In genomic region chr12:105555556-105555973, GRCh38 we compare ENCODE assay signal across 26 cellular contexts.
DNase-seq lines count a peak whose midpoint lies in the region; ATAC-seq, FAIRE-seq and TF ChIP-seq lines count a peak whose summit lies in the region.
"Had no signal": no experiment of that assay in that cellular context is flagged by ENCODE, and none has a peak within 500 bp of the region (broad histone marks: within the 10 kb centered on the region; RNA-seq: fewer than 3 reads in every experiment).

No MANE protein-coding gene starts in this region.

- CTCF ChIA-PET in MCF 10A (lab: Yijun Ruan, JAX), result interaction anchor here (0.8 kb wide), 1 partner anchor 580 kb away, joined by 4 read pairs; no protein-coding TSS in a partner anchor
- CTCF ChIA-PET in mammary epithelial cell (lab: Charles Lee; ENCODE audit: low non-redundant PET), result no interaction called here

- H3K4me3 ChIP-seq in mammary epithelial cell (replicated peaks in 1 of 3; ENCODE audit: insufficient read depth in 1 of 3, low read depth in 2 of 3, low read length in 3 of 3) (no peak overlapping the region), bronchial epithelial cell (ENCODE audit: low read depth, low read length) (no peak overlapping the region), right lobe of liver (no peak overlapping the region), testis (no peak overlapping the region), colonic mucosa (no peak overlapping the region)
- H3K4me3 ChIP-seq: GM23338, neural progenitor cell, tibial nerve had no signal

- intact Hi-C loops in MCF 10A (cut with micrococcal nuclease) (no loop called here), mammary epithelial cell (cut with micrococcal nuclease) (no loop called here), right lobe of liver (cut with DNase I) (no loop called here), testis (cut with DNase I; ENCODE audit: low total_unique reads) (no loop called here), colonic mucosa (cut with DNase I) (no loop called here)

- no peaks in the 10 kb centered on the region for H3K4me1 Mint-ChIP-seq in MCF 10A (ENCODE audit: insufficient read depth, unreplicated experiment)
- H3K4me1 Mint-ChIP-seq: CD8-positive, alpha-beta memory T cell; immature natural killer cell; stimulated activated naive CD8-positive, alpha-beta T cell treated with anti-CD3 and anti-CD28 coated beads, Interleukin-15, amount 100 ng/mL, for 72 hours had no signal

- no peak overlapping the region for H3K27ac ChIP-seq in mammary epithelial cell (ENCODE audit: insufficient read depth, low read depth, low read length)
- no peak overlapping the region for H3K27ac ChIP-seq in right lobe of liver
- no peak overlapping the region for H3K27ac ChIP-seq in testis
- no peak overlapping the region for H3K27ac ChIP-seq in colonic mucosa
- H3K27ac ChIP-seq: foreskin keratinocyte, tibial nerve had no signal

- no peak overlapping the region for H3K4me2 ChIP-seq in mammary epithelial cell (ENCODE audit: insufficient read depth, low read depth, low read length)
- H3K4me2 ChIP-seq: GM23338 had no signal

- H3K9ac ChIP-seq in mammary epithelial cell (ENCODE audit: insufficient read depth, low read length) (no peak overlapping the region), colonic mucosa (ENCODE audit: low read depth in 2 of 2, low read length in 2 of 2) (no peak overlapping the region)
- H3K9ac ChIP-seq: neural progenitor cell had no signal

- no peak for FAIRE-seq in bronchial epithelial cell (lab: Jason Lieb, UNC)

- H3K4me1 ChIP-seq in mammary epithelial cell (ENCODE audit: insufficient read depth, low read length) (no peaks in the 10 kb centered on the region), right lobe of liver (no peaks in the 10 kb centered on the region), testis (no peaks in the 10 kb centered on the region), colonic mucosa (no peaks in the 10 kb centered on the region)
- H3K4me1 ChIP-seq: foreskin keratinocyte had no signal

- no peaks in the 10 kb centered on the region for H3K36me3 Mint-ChIP-seq in MCF 10A (ENCODE audit: insufficient read depth, unreplicated experiment)
- H3K36me3 Mint-ChIP-seq: activated CD4-positive, alpha-beta memory T cell treated with anti-CD3 and anti-CD28 coated beads for 36 hours; CD8-positive, alpha-beta memory T cell; immature natural killer cell; neural progenitor cell had no signal

- H3K9me3 Mint-ChIP-seq in MCF 10A (ENCODE audit: unreplicated experiment), result no peaks in the 10 kb centered on the region
- H3K9me3 Mint-ChIP-seq: activated CD4-positive, alpha-beta memory T cell treated with anti-CD3 and anti-CD28 coated beads for 36 hours; CD8-positive, alpha-beta memory T cell; GM23338; neural progenitor cell; stimulated activated naive CD8-positive, alpha-beta T cell treated with anti-CD3 and anti-CD28 coated beads, Interleukin-15, amount 100 ng/mL, for 72 hours had no signal

- dilution Hi-C loops in mammary epithelial cell (cut with HindIII; ENCODE audit: low sequenced_read_pairs), result no loop called here

- no peaks in the 10 kb centered on the region for H3K27me3 Mint-ChIP-seq in MCF 10A (ENCODE audit: insufficient read depth, unreplicated experiment)
- H3K27me3 Mint-ChIP-seq: activated CD4-positive, alpha-beta memory T cell treated with anti-CD3 and anti-CD28 coated beads for 36 hours; stimulated activated naive CD8-positive, alpha-beta T cell treated with anti-CD3 and anti-CD28 coated beads, Interleukin-15, amount 100 ng/mL, for 72 hours had no signal

- POLR2A ChIA-PET in MCF 10A (lab: Yijun Ruan, JAX), result interaction anchor here (0.6 to 1.1 kb wide), 2 partner anchors 10 to 43 kb away, joined by 3 read pairs; no protein-coding TSS in a partner anchor

- 98% methylated on average over 4 of the region's 4 CpGs for WGBS in mammary epithelial cell (ENCODE audit: low coverage, missing lambda C conversion rate)
- 34% methylated on average over 3 of the region's 4 CpGs for WGBS in right lobe of liver (ENCODE audit: insufficient coverage, low coverage, low lambda C conversion rate, missing lambda C conversion rate)
- 65 to 68% methylated on average over 4 of the region's 4 CpGs for WGBS in testis, 2 donors

- H3K9me3 ChIP-seq in mammary epithelial cell (replicated peaks; ENCODE audit: insufficient read depth, low read length) (no peaks in the 10 kb centered on the region), right lobe of liver (no peaks in the 10 kb centered on the region), testis (no peaks in the 10 kb centered on the region), colonic mucosa (no peaks in the 10 kb centered on the region)
- H3K9me3 ChIP-seq: tibial nerve had no signal

- H2AFZ ChIP-seq in mammary epithelial cell (ENCODE audit: low read depth, low read length), result no peak overlapping the region
- H2AFZ ChIP-seq: GM23338, neural progenitor cell had no signal

- H3K27me3 ChIP-seq in mammary epithelial cell (ENCODE audit: insufficient read depth, low read length) (no peaks in the 10 kb centered on the region), bronchial epithelial cell (ENCODE audit: control insufficient read depth, insufficient read depth, low read length) (no peaks in the 10 kb centered on the region), right lobe of liver (no peaks in the 10 kb centered on the region), testis (no peaks in the 10 kb centered on the region), colonic mucosa (no peaks in the 10 kb centered on the region)
- H3K27me3 ChIP-seq: foreskin keratinocyte, neural progenitor cell, tibial nerve had no signal

- H4K20me1 ChIP-seq in mammary epithelial cell (ENCODE audit: insufficient read depth, low read length), result no peaks in the 10 kb centered on the region

- in situ Hi-C loops in mammary epithelial cell (cut with MboI; ENCODE audit: low sequenced_read_pairs in 2 of 2), result no loop called here

- DNase-seq in MCF 10A (ENCODE audit: unreplicated experiment) (peak; percentile 28), mammary epithelial cell (no peak), bronchial epithelial cell (ENCODE audit: low read depth) (peak; percentile 40), right lobe of liver (peak; percentile 21 to 54 (median 45)), testis (peak; percentile 17), colonic mucosa (no peak), GM03348 (ENCODE audit: low spot score) (no peak), Kasumi-1 (lab: John Stamatoyannopoulos, UW) (no peak)
- DNase-seq: 8988T; activated CD4-positive, alpha-beta memory T cell treated with anti-CD3 and anti-CD28 coated beads for 36 hours; activated CD4-positive, CD25-positive, alpha-beta regulatory T cell; activated gamma-delta T cell treated with Interleukin-2 at 50 U/mL for 16 hours; activated T-cell treated with anti-CD3 and anti-CD28 coated beads for 4 hours; amniotic stem cell; CD8-positive, alpha-beta memory T cell; central memory CD4-positive, alpha-beta T cell; DND-41; erythroblast; foreskin keratinocyte; immature natural killer cell; NCI-H1436 treated with DMSO at 0.1 percent for 48 hours; stimulated activated CD4-positive, alpha-beta T cell treated with anti-CD3 and anti-CD28 coated beads, Interleukin-12 subunit alpha, Interleukin-12 subunit beta, amount 100 ng/mL, for 4 hours; stimulated activated naive CD8-positive, alpha-beta T cell treated with anti-CD3 and anti-CD28 coated beads, Interleukin-15, amount 100 ng/mL, for 72 hours had no signal

- BruUV-seq in MCF 10A (replicated peaks; lab: Mats Ljungman, UMichigan), result no TSS peak
- BruUV-seq in mammary epithelial cell (replicated peaks; lab: Mats Ljungman, UMichigan), result no TSS peak

- H3K4me3 Mint-ChIP-seq in MCF 10A (ENCODE audit: unreplicated experiment), result no peak overlapping the region
- H3K4me3 Mint-ChIP-seq: activated CD4-positive, alpha-beta memory T cell treated with anti-CD3 and anti-CD28 coated beads for 36 hours; CD8-positive, alpha-beta memory T cell; GM23338; immature natural killer cell; neural progenitor cell; stimulated activated naive CD8-positive, alpha-beta T cell treated with anti-CD3 and anti-CD28 coated beads, Interleukin-15, amount 100 ng/mL, for 72 hours had no signal

- ATAC-seq in right lobe of liver, result peak; percentile 46 to 72 (median 64)
- ATAC-seq: foreskin keratinocyte; GM23338; stimulated activated naive CD8-positive, alpha-beta T cell treated with anti-CD3 and anti-CD28 coated beads, Interleukin-15, amount 100 ng/mL, for 72 hours had no signal

- H3K79me2 ChIP-seq in mammary epithelial cell (ENCODE audit: insufficient read depth, low read length), result no peaks in the 10 kb centered on the region

- TF ChIP-seq CTCF in MCF 10A (IDR thresholded peaks at IDR 0.05; ENCODE audit: unreplicated experiment), result no peak
- no peak for TF ChIP-seq CTCF in mammary epithelial cell (conservative IDR thresholded peaks at IDR 0.05 in 1 of 2, IDR thresholded peaks at IDR 0.05 in 1 of 2; ENCODE audit: extremely low read depth in 1 of 2, insufficient read depth in 1 of 2, low read depth in 1 of 2, low read length in 2 of 2)
- TF ChIP-seq CTCF in bronchial epithelial cell (IDR thresholded peaks at IDR 0.05; ENCODE audit: insufficient read depth, low read length, severe bottlenecking), result no peak
- TF ChIP-seq CTCF in right lobe of liver (IDR thresholded peaks at IDR 0.05), result no peak
- TF ChIP-seq CTCF in testis (IDR thresholded peaks at IDR 0.05), result no peak
- TF ChIP-seq CTCF in colonic mucosa (IDR thresholded peaks at IDR 0.05), result no peak

- no peak overlapping the region for H3K27ac Mint-ChIP-seq in MCF 10A (ENCODE audit: low read depth, unreplicated experiment)
- H3K27ac Mint-ChIP-seq: activated CD4-positive, alpha-beta memory T cell treated with anti-CD3 and anti-CD28 coated beads for 36 hours; CD8-positive, alpha-beta memory T cell; GM23338; immature natural killer cell; neural progenitor cell; stimulated activated naive CD8-positive, alpha-beta T cell treated with anti-CD3 and anti-CD28 coated beads, Interleukin-15, amount 100 ng/mL, for 72 hours had no signal

- H3K36me3 ChIP-seq in mammary epithelial cell (ENCODE audit: insufficient read depth, low read length) (no peaks in the 10 kb centered on the region), bronchial epithelial cell (ENCODE audit: control insufficient read depth, insufficient read depth, low read length) (no peaks in the 10 kb centered on the region), right lobe of liver (no peaks in the 10 kb centered on the region), testis (ENCODE audit: low read depth, missing control alignments) (no peaks in the 10 kb centered on the region), colonic mucosa (no peaks in the 10 kb centered on the region)
- H3K36me3 ChIP-seq: neural progenitor cell, tibial nerve had no signal

- TF ChIP-seq POLR2A in right lobe of liver (IDR thresholded peaks at IDR 0.05) (no peak), testis (IDR thresholded peaks at IDR 0.05) (no peak)

Comparison
In these comparisons a context has a peak if more than half of its experiments do, and no peak if none do; other contexts are left out.
1. DNase-seq: peak in MCF 10A (single experiment), bronchial epithelial cell (single experiment), right lobe of liver (3 of 3) and testis (single experiment); none in mammary epithelial cell (single experiment), colonic mucosa (single experiment), GM03348 (single experiment) and Kasumi-1 (0 of 2).